Comparison of ENCODE assay signal across 8 cellular contexts in the genomic region with DNA sequence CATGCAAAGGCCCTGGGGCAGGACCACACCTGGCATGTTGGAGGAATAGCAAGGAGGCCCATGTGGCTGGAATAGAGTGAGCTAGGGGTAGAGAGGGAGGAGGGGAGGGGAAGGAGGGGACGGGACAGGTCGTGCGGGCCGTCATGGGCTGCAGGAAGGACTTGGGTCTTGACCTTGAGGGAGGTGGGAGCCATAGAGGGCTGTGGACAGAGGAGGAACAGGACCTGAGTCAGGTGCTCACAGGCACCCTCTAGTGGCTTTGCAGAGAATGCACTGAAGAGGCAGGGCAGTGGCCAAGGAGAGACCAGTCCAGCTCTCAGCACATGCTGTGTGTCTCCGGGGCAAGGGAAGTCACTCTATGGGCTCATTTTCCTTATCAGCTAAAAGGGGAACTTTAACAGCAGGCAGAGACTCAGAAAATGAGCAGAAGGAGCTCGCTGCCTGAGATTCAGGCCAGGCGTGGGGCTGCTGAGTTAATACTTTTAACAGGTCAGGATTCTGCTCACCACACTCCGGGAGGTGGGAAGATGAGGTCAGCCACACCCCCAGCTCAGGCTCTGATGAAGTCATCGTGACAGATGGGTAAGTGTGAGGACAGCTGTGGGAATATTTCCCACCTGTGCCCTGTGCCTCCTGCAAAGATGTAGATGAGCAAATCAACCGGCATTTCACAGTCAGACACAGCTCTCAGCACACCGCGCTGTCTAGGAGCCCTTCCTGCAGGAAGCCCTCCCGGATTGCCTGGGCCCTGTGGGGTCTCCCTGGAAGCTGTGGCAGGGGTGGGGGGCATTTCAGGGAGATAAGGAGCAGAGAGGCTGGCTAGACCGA. TPM values are rescaled to one million over a fixed set of nuclear protein-coding genes. Genes with fewer than 3 reads are reported as not detected.
A peak's percentile ranks its signal among the peaks of the same experiment; 100 is the strongest.
DNase-seq lines count a peak whose midpoint lies in the region; ATAC-seq and TF ChIP-seq lines count a peak whose summit lies in the region.

No MANE protein-coding gene starts in this region.

- H3K27ac Mint-ChIP-seq in CD14-positive monocyte (peak overlapping the region; percentile 86 to 94 (median 89)), neural crest cell (ENCODE audit: unreplicated experiment) (no peak overlapping the region)

- DNase-seq in CD14-positive monocyte (ENCODE audit: low spot score) = peak; percentile 92
- DNase-seq in HCT116 (ENCODE audit: low read depth, low spot score) = peak; percentile 65
- DNase-seq in activated T-cell treated with anti-CD3 and anti-CD28 coated beads for 48 hours (ENCODE audit: low read depth) = peak; percentile 46
- DNase-seq in fibroblast of pulmonary artery (ENCODE audit: low read depth) = peak; percentile 84
- DNase-seq in neural crest cell (ENCODE audit: low read depth, low spot score) = peak; percentile 68

- H3K36me3 Mint-ChIP-seq in CD14-positive monocyte (no peaks in the 10 kb centered on the region), neural crest cell (ENCODE audit: low read depth) (no peaks in the 10 kb centered on the region)

- peak overlapping the region; percentile 49 for H3K4me2 ChIP-seq in HCT116 (ENCODE audit: low read length)
- no peak overlapping the region for H3K4me2 ChIP-seq in OCI-LY1 (ENCODE audit: low read length)

- no peak overlapping the region; the same call in 1 of the 2 replicates for H3K27ac ChIP-seq in HCT116 (ENCODE audit: low read depth, low read length)
- no peak overlapping the region for H3K27ac ChIP-seq in OCI-LY1 (ENCODE audit: low read depth, low read length, poor library complexity, severe bottlenecking)

- no peak for TF ChIP-seq POLR2A in HCT116 (IDR thresholded peaks at IDR 0.05; ENCODE audit: borderline replicate concordance, extremely low read depth, insufficient read depth, insufficient read length)

- ATAC-seq in HCT116 (peak; percentile 81), GM21360 (IDR thresholded peaks at IDR 0.05; ENCODE audit: unreplicated experiment) (no peak), HG02981 (IDR thresholded peaks at IDR 0.05; ENCODE audit: unreplicated experiment) (no peak)

- POLR2A ChIA-PET in HCT116 (lab: Charles Lee) = interaction anchor here (0.9 to 1.0 kb wide), 2 partner anchors 65 to 180 kb away, joined by 3 to 4 read pairs; no protein-coding TSS in a partner anchor

- H3K79me2 ChIP-seq in HCT116 (ENCODE audit: insufficient read depth, low read length) (no peaks in the 10 kb centered on the region), OCI-LY1 (ENCODE audit: insufficient read depth, low read length) (no peaks in the 10 kb centered on the region)

- BruUV-seq in HCT116 (replicated peaks; lab: Mats Ljungman, UMichigan) = no TSS peak

- H3K9me2 ChIP-seq in HCT116 (ENCODE audit: insufficient read depth) (no peaks in the 10 kb centered on the region), OCI-LY1 (ENCODE audit: low read depth, low read length) (no peaks in the 10 kb centered on the region)

- TF ChIP-seq RAD21 in HCT116 (IDR thresholded peaks at IDR 0.05; ENCODE audit: low read depth) = peak; percentile 49

- H3K4me1 Mint-ChIP-seq in CD14-positive monocyte (peaks cover 46% of the 10 kb centered on the region), neural crest cell (peaks cover 6% of the 10 kb centered on the region)

- H4K20me1 ChIP-seq in HCT116 (ENCODE audit: insufficient read depth) = no peaks in the 10 kb centered on the region
- no peaks in the 10 kb centered on the region for H4K20me1 ChIP-seq in OCI-LY1 (ENCODE audit: insufficient read depth, low read length)

- H3K27me3 Mint-ChIP-seq in CD14-positive monocyte (ENCODE audit: low read depth in 3 of 3) (peaks cover 1 to 16% (median 12%) of the 10 kb centered on the region in 3 donors), neural crest cell (ENCODE audit: low read depth) (peaks cover 4% of the 10 kb centered on the region)

- intact Hi-C loops in CD14-positive monocyte (cut with micrococcal nuclease) (loop anchor here (5.0 kb wide), 2 partner anchors 36 to 56 kb away; no protein-coding TSS in a partner anchor), HCT116 (cut with micrococcal nuclease) (loop anchor here (5.0 kb wide), 1 partner anchor 56 kb away; no protein-coding TSS in a partner anchor)

- H3F3A ChIP-seq in OCI-LY1 (ENCODE audit: insufficient read depth, low read length) = no peaks in the 10 kb centered on the region

- H3K9me3 ChIP-seq in HCT116 (ENCODE audit: control insufficient read depth in 1 of 2, insufficient read depth in 1 of 2, low read depth in 1 of 2, low read length in 2 of 2) (no peaks in the 10 kb centered on the region), OCI-LY1 (ENCODE audit: low read length) (no peaks in the 10 kb centered on the region)

- H3K9me3 Mint-ChIP-seq in CD14-positive monocyte (no peaks in the 10 kb centered on the region), neural crest cell (no peaks in the 10 kb centered on the region)

- RAD21 ChIA-PET in HCT116 (lab: Charles Lee; ENCODE audit: low non-redundant PET in 1 of 2, low total read pairs in 2 of 2, uncharacterized antibody in 2 of 2, unreplicated experiment in 2 of 2) = interaction anchor here (0.6 to 0.7 kb wide), 2 partner anchors 111 to 134 kb away, joined by 3 read pairs; no protein-coding TSS in a partner anchor

- no peaks in the 10 kb centered on the region for H3K36me3 ChIP-seq in HCT116 (ENCODE audit: control insufficient read depth in 1 of 2, insufficient read depth in 2 of 2, low read length in 2 of 2)
- no peaks in the 10 kb centered on the region for H3K36me3 ChIP-seq in OCI-LY1 (ENCODE audit: insufficient read depth, low read length)

- no peaks in the 10 kb centered on the region for H3K27me3 ChIP-seq in HCT116 (ENCODE audit: insufficient read depth, low read length)
- no peaks in the 10 kb centered on the region for H3K27me3 ChIP-seq in OCI-LY1 (ENCODE audit: insufficient read depth, low read length)

- H3K9ac ChIP-seq in HCT116 (ENCODE audit: low read length) = no peak overlapping the region
- no peak overlapping the region for H3K9ac ChIP-seq in OCI-LY1 (ENCODE audit: low read length)

- H3K4me3 Mint-ChIP-seq in CD14-positive monocyte (peak overlapping the region; percentile 31 to 67), neural crest cell (peak overlapping the region; percentile 78)

- H3K4me1 ChIP-seq in HCT116 (ENCODE audit: control insufficient read depth in 1 of 2, insufficient read depth in 2 of 2, low read length in 2 of 2) (peaks cover 18 to 40% of the 10 kb centered on the region in 2 experiments), OCI-LY1 (ENCODE audit: insufficient read depth, low read length, severe bottlenecking) (peaks cover 13% of the 10 kb centered on the region)

- H3K4me3 ChIP-seq in HCT116 (replicated peaks in 1 of 2; ENCODE audit: low read depth in 1 of 2, low read length in 2 of 2) = no peak overlapping the region
- H3K4me3 ChIP-seq in OCI-LY1 (ENCODE audit: low read depth, low read length, poor library complexity, severe bottlenecking) = no peak overlapping the region
- no peak overlapping the region for H3K4me3 ChIP-seq in fibroblast of pulmonary artery (replicated peaks; ENCODE audit: low read depth, low read length)

- CTCF ChIA-PET in HCT116 (lab: Charles Lee) = interaction anchor here (0.8 to 3.4 kb wide), 17 partner anchors 8 to 169 kb away, joined by 3 to 21 read pairs (median 5); partner anchors contain the start of genes FEM1A and PLIN5

- TF ChIP-seq CTCF in CD14-positive monocyte (IDR thresholded peaks at IDR 0.05) (peak; percentile 87), HCT116 (IDR thresholded peaks at IDR 0.05 in 2 of 3, conservative IDR thresholded peaks at IDR 0.05 in 1 of 3; ENCODE audit: borderline replicate concordance in 1 of 3, insufficient read depth in 1 of 3, low read depth in 2 of 3, low read length in 2 of 3) (peak; percentile 65 to 96 (median 90); a peak in 5 of 6 replicates), OCI-LY1 (IDR thresholded peaks at IDR 0.05; ENCODE audit: low read length) (peak; percentile 73), fibroblast of pulmonary artery (IDR thresholded peaks at IDR 0.05; ENCODE audit: low read length, missing control alignments) (peak; percentile 97), neural crest cell (conservative IDR thresholded peaks at IDR 0.05) (peak; percentile 83)

- peak overlapping the region; percentile 25 for H2AFZ ChIP-seq in HCT116 (ENCODE audit: low read depth, low read length, poor library complexity, severe bottlenecking)
- no peak overlapping the region for H2AFZ ChIP-seq in OCI-LY1 (ENCODE audit: low read length)

TF ChIP-seq in HCT116, 20 proteins besides CTCF, POLR2A, EP300 and RAD21:
- TF ChIP-seq CBX3 (IDR thresholded peaks at IDR 0.05; ENCODE audit: low read depth) (peak; percentile 84), MAX (IDR thresholded peaks at IDR 0.05) (peak; percentile 73)
- TF ChIP-seq, protein P1, sequence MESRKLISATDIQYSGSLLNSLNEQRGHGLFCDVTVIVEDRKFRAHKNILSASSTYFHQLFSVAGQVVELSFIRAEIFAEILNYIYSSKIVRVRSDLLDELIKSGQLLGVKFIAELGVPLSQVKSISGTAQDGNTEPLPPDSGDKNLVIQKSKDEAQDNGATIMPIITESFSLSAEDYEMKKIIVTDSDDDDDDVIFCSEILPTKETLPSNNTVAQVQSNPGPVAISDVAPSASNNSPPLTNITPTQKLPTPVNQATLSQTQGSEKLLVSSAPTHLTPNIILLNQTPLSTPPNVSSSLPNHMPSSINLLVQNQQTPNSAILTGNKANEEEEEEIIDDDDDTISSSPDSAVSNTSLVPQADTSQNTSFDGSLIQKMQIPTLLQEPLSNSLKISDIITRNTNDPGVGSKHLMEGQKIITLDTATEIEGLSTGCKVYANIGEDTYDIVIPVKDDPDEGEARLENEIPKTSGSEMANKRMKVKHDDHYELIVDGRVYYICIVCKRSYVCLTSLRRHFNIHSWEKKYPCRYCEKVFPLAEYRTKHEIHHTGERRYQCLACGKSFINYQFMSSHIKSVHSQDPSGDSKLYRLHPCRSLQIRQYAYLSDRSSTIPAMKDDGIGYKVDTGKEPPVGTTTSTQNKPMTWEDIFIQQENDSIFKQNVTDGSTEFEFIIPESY (IDR thresholded peaks at IDR 0.05; ENCODE audit: extremely low read depth, insufficient replicate concordance, low read length) = no peak

RNA-seq across cellular contexts. Expression of gene TNFAIP8L1, which starts 6.0 kb away (rescaled TPM):
- 1 to 10 TPM; 1.8 to 3.9 TPM for polyA plus RNA-seq in CD14-positive monocyte
- total RNA-seq in HCT116 (2021; ENCODE audit: unreplicated experiment) (22.2 TPM), neural crest cell (7.0 and 8.0 TPM in 2 replicates)
- 19.5 and 24.0 TPM in 2 replicates for polyA plus RNA-seq in HCT116 (2012)

RNA-seq across cellular contexts. Expression of gene MYDGF, which starts 36.8 kb away (rescaled TPM):
- 100 to 1,000 TPM; 160 to 165 TPM for polyA plus RNA-seq in CD14-positive monocyte
- total RNA-seq in HCT116 (2021; ENCODE audit: unreplicated experiment) = 110 TPM
- polyA plus RNA-seq in HCT116 (2012) = 225 and 280 TPM in 2 replicates
- 45.4 and 48.8 TPM in 2 replicates for total RNA-seq in neural crest cell
